ENCODE assay signal across 20 cellular contexts in the genomic region with DNA sequence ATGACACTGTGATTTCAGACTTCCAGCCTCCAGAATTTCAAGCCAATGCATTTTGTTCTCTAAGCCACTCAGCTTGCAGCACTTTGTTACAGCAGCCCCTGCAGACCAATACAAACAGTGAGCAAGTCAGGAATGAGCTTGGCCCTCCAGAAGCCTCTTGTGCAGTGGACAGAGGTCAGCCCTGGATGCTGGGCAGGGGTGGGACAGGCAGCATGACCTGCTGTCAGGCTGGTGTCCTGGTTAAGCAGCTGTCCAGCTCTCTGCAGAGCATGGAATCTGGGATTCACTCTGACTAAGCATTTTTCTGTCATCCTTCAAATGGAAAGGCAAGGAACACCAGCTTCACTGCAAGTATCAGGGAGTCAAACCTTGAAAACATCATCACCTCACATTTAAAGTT.
DNase-seq lines count a peak whose midpoint lies in the region; ATAC-seq and TF ChIP-seq lines count a peak whose summit lies in the region.
"Had no signal": no experiment of that assay in that cellular context is flagged by ENCODE, and none has a peak within 500 bp of the region (broad histone marks: within the 10 kb centered on the region; RNA-seq: fewer than 3 reads in every experiment).

No MANE protein-coding gene starts in this region.

- in situ Hi-C loops in gastrocnemius medialis (cut with MboI; ENCODE audit: low sequenced_read_pairs in 4 of 4): no loop called here

- H3K4me1 ChIP-seq in gastrocnemius medialis: peaks cover 0 to 8% of the 10 kb centered on the region in 2 donors
- H3K4me1 ChIP-seq: BE2C had no signal

- intact Hi-C loops in gastrocnemius medialis (cut with DNase I; ENCODE audit: low total_unique reads) (no loop called here), Right ventricle myocardium inferior (cut with DNase I) (no loop called here)

- H3K27me3 ChIP-seq in gastrocnemius medialis: no peaks in the 10 kb centered on the region
- H3K27me3 ChIP-seq: BE2C had no signal

- ATAC-seq in gastrocnemius medialis: peak; percentile 36 to 72
- no peak for ATAC-seq in Right ventricle myocardium inferior

- no peak overlapping the region for H3K27ac ChIP-seq in gastrocnemius medialis
- H3K27ac ChIP-seq: RWPE1 had no signal

- peak; percentile 30 for DNase-seq in EH (ENCODE audit: low read depth)
- DNase-seq in NCI-H460 (ENCODE audit: extremely low read depth, low read depth): peak; percentile 45
- peak; percentile 2 for DNase-seq in fibroblast of pulmonary artery (ENCODE audit: low read depth)
- DNase-seq in gastrocnemius medialis: no peak
- no peak for DNase-seq in Right ventricle myocardium inferior (ENCODE audit: missing footprints)
- no peak for DNase-seq in NCI-H1436 treated with DMSO at 0.1 percent for 48 hours (lab: John Stamatoyannopoulos, UW)
- DNase-seq in NCI-H1092 treated with DMSO at 0.1 percent for 48 hours (lab: John Stamatoyannopoulos, UW): no peak
- DNase-seq: BE2C; Calu3; CD4-positive, alpha-beta T cell; DMS79 treated with DMSO at 0.1 percent for 48 hours; GF-D8; H7; NCI-H1105 treated with DMSO at 0.1 percent for 48 hours; NCI-H2029; NCI-H2171; NCI-H446; NCI-H748 treated with DMSO at 0.1 percent for 48 hours; SW 1271 had no signal

- no peak for TF ChIP-seq POLR2A in gastrocnemius medialis (IDR thresholded peaks at IDR 0.05)

- H3K4me3 ChIP-seq in fibroblast of pulmonary artery (replicated peaks; ENCODE audit: low read depth, low read length): no peak overlapping the region
- H3K4me3 ChIP-seq in gastrocnemius medialis: no peak overlapping the region

- TF ChIP-seq CTCF in fibroblast of pulmonary artery (IDR thresholded peaks at IDR 0.05; ENCODE audit: low read length, missing control alignments): no peak
- no peak for TF ChIP-seq CTCF in gastrocnemius medialis (IDR thresholded peaks at IDR 0.05 in 4 of 5, conservative IDR thresholded peaks at IDR 0.05 in 1 of 5)

- no peaks in the 10 kb centered on the region for H3K36me3 ChIP-seq in gastrocnemius medialis
- H3K36me3 ChIP-seq: BE2C had no signal

- H3K9me3 ChIP-seq in gastrocnemius medialis: no peaks in the 10 kb centered on the region
- H3K9me3 ChIP-seq: BE2C had no signal

Comparison
In these comparisons a context has a peak if more than half of its experiments do, and no peak if none do; other contexts are left out.
1. DNase-seq: peak in EH (single experiment), NCI-H460 (single experiment) and fibroblast of pulmonary artery (single experiment); none in gastrocnemius medialis (0 of 2), Right ventricle myocardium inferior (single experiment), NCI-H1436 treated with DMSO at 0.1 percent for 48 hours (single experiment) and NCI-H1092 treated with DMSO at 0.1 percent for 48 hours (single experiment).